8 cellular contexts compared by ENCODE assay signal in genomic region chr17:76868669-76869208, GRCh38. TPM values are rescaled to one million over a fixed set of nuclear protein-coding genes. Genes with fewer than 3 reads are reported as not detected.
DNase-seq lines count a peak whose midpoint lies in the region; ATAC-seq and TF ChIP-seq lines count a peak whose summit lies in the region.

No MANE protein-coding gene starts in this region.

- intact Hi-C loops in PC-3 (cut with micrococcal nuclease) (loop anchor here (5.0 kb wide), 2 partner anchors 74 to 144 kb away; no protein-coding TSS in a partner anchor), posterior cingulate gyrus (cut with DNase I) (loop anchor here (1.0 to 10.0 kb wide), 3 partner anchors 188 to 376 kb away; no protein-coding TSS in a partner anchor), left colon (cut with DNase I, micrococcal nuclease) (loop anchor here in 1 of 2 donors (5.0 to 10.0 kb wide), 2 partner anchors 189 to 376 kb away; no protein-coding TSS in a partner anchor)

- H3K27ac ChIP-seq in PC-3 (ENCODE audit: low read length) = no peak overlapping the region
- H3K27ac ChIP-seq in foreskin keratinocyte = no peak overlapping the region

- peaks cover 14% of the 10 kb centered on the region for H3K27me3 Mint-ChIP-seq in endothelial cell (ENCODE audit: unreplicated experiment)

- H3K4me3 ChIP-seq in PC-3 (ENCODE audit: low read length) = peak overlapping the region; percentile 65
- H3K4me3 ChIP-seq in retinal pigment epithelial cell (ENCODE audit: low read length) = peak overlapping the region; percentile 6

- peak overlapping the region; percentile 67 for H3K4me3 Mint-ChIP-seq in endothelial cell (ENCODE audit: unreplicated experiment)

- H2AFZ ChIP-seq in PC-3 (ENCODE audit: low read length) = peak overlapping the region; percentile 40

- peak; percentile 6 for ATAC-seq in GM18502 (IDR thresholded peaks at IDR 0.05; ENCODE audit: poor library complexity, unreplicated experiment)
- peak; percentile 6 for ATAC-seq in PC-3
- no peak for ATAC-seq in GM21528 (IDR thresholded peaks at IDR 0.05; ENCODE audit: low FRiP score, unreplicated experiment)
- ATAC-seq in foreskin keratinocyte = no peak
- no peak for ATAC-seq in left colon

- H3K36me3 Mint-ChIP-seq in endothelial cell (ENCODE audit: low read depth, unreplicated experiment) = no peaks in the 10 kb centered on the region

- H3K9me3 Mint-ChIP-seq in endothelial cell (ENCODE audit: unreplicated experiment) = no peaks in the 10 kb centered on the region

- no peak overlapping the region for H3K27ac Mint-ChIP-seq in endothelial cell (ENCODE audit: unreplicated experiment)

- TF ChIP-seq CTCF in PC-3 (conservative IDR thresholded peaks at IDR 0.05; ENCODE audit: low read depth, low read length) (no peak), endothelial cell (IDR thresholded peaks at IDR 0.05; ENCODE audit: unreplicated experiment) (no peak), retinal pigment epithelial cell (conservative IDR thresholded peaks at IDR 0.05; ENCODE audit: low read depth, low read length) (no peak), foreskin keratinocyte (conservative IDR thresholded peaks at IDR 0.05) (no peak)

- H3K4me1 ChIP-seq in PC-3 (ENCODE audit: insufficient read depth, low read length) (peaks cover 50% of the 10 kb centered on the region), foreskin keratinocyte (peaks cover 21% of the 10 kb centered on the region)

- BruUV-seq in PC-3 (replicated peaks; lab: Mats Ljungman, UMichigan) = no TSS peak

- peak overlapping the region; percentile 83 for H3K4me2 ChIP-seq in PC-3 (ENCODE audit: low read length)

- POLR2A ChIA-PET in PC-3 (lab: Charles Lee; ENCODE audit: unreplicated experiment) = no interaction called here

- H3K27me3 ChIP-seq in PC-3 (ENCODE audit: low read length) (no peaks in the 10 kb centered on the region), foreskin keratinocyte (peaks cover 44% of the 10 kb centered on the region)

- H3K9me2 ChIP-seq in PC-3 (replicated peaks; ENCODE audit: low read length) = no peaks in the 10 kb centered on the region

- no peaks in the 10 kb centered on the region for H3F3A ChIP-seq in PC-3 (ENCODE audit: low read length, unreplicated experiment)

- CTCF ChIA-PET in PC-3 (lab: Charles Lee) = interaction anchor here (0.6 to 2.2 kb wide), 4 partner anchors 188 to 386 kb away, joined by 3 to 36 read pairs (median 6); no protein-coding TSS in a partner anchor

- H3K79me2 ChIP-seq in PC-3 (ENCODE audit: low read length) = peaks cover 4% of the 10 kb centered on the region; the same call in 1 of the 2 replicates

- no peaks in the 10 kb centered on the region for H4K20me1 ChIP-seq in PC-3 (ENCODE audit: low read length)

- H3K9ac ChIP-seq in PC-3 (ENCODE audit: low read length) = peak overlapping the region; percentile 7; the same call in 1 of the 2 replicates

- no peaks in the 10 kb centered on the region for H3K36me3 ChIP-seq in PC-3 (ENCODE audit: low read depth, low read length)

- DNase-seq in PC-3 (peak; percentile 17), endothelial cell (ENCODE audit: low spot score) (no peak), retinal pigment epithelial cell (ENCODE audit: low read depth) (no peak), posterior cingulate gyrus (no peak), foreskin keratinocyte (no peak), left colon (no peak)

- no peaks in the 10 kb centered on the region for H3K9me3 ChIP-seq in PC-3 (ENCODE audit: low read length)

- H3K4me1 Mint-ChIP-seq in endothelial cell (ENCODE audit: unreplicated experiment) = peaks cover 17% of the 10 kb centered on the region

RNA-seq across cellular contexts. Expression of gene MGAT5B, which starts 0.5 kb away (rescaled TPM):
- total RNA-seq in PC-3 (2014; rRNA removed) (4.9 and 10.3 TPM in 2 replicates), endothelial cell (ENCODE audit: unreplicated experiment) (6.2 TPM), foreskin keratinocyte (0.49 and 0.65 TPM in 2 replicates), left colon (under 1 TPM; 0.36 to 0.46 TPM)
- 0.29 and 0.59 TPM in 2 replicates for polyA plus RNA-seq in foreskin keratinocyte

Comparison
In these comparisons a context has a peak if more than half of its experiments do, and no peak if none do; other contexts are left out.
1. ATAC-seq: peak in GM18502 (single experiment) and PC-3 (single experiment); none in GM21528 (single experiment), foreskin keratinocyte (single experiment) and left colon (single experiment).